8 cellular contexts compared by ENCODE assay signal in the genomic region with DNA sequence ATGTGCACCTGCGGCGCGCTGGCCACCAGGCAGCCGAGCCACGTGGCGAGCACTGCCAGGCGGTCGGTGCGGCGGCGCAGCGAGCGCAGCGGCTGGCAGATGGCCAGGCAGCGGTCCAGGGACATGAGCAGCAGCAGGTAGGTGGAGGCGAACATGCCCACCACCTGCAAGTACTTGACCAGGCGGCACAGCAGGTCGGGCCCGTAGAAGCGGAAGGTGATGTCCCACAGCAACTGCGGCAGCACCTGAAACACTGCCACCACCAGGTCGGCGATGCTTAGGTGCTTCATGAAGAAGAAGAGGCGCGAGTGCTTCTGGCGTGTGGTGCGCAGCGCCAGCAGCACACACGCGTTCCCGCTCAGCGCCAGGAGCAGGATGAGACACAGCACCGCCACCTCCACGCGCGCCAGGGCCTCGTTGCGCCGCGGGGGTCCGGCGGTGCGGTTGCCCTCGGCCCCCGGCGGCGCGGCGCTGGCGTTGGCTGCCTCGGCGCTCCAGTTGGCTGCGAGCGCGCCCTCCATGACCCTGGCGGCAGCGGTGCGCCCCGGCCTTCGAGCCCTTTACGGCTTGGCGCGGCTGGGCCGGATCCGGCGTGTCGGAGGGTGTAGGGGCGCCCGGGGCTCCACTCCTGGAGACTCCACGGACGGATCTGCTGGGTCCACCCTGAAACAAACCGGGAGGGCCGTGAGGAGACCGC. TPM values are rescaled to one million over a fixed set of nuclear protein-coding genes. Genes with fewer than 3 reads are reported as not detected.
DNase-seq lines count a peak whose midpoint lies in the region; ATAC-seq, FAIRE-seq and TF ChIP-seq lines count a peak whose summit lies in the region.

No MANE protein-coding gene starts in this region.

- no peaks in the 10 kb centered on the region for H3K36me3 ChIP-seq in endothelial cell of umbilical vein (ENCODE audit: control insufficient read depth in 2 of 2, extremely low read depth in 1 of 2, insufficient read depth in 2 of 2, low read length in 2 of 2)
- no peaks in the 10 kb centered on the region for H3K36me3 ChIP-seq in parathyroid adenoma (ENCODE audit: control insufficient read depth, insufficient read depth, low read length)

- H3K27me3 ChIP-seq in endothelial cell of umbilical vein (ENCODE audit: control insufficient read depth in 2 of 2, insufficient read depth in 2 of 2, low read length in 2 of 2) (peaks cover 24 to 28% of the 10 kb centered on the region in 2 experiments), parathyroid adenoma (ENCODE audit: control insufficient read depth, insufficient read depth, low read length) (peaks cover 5% of the 10 kb centered on the region)

- no peaks in the 10 kb centered on the region for H3K9me1 ChIP-seq in endothelial cell of umbilical vein (replicated peaks; ENCODE audit: control insufficient read depth, extremely low read depth, insufficient read depth, low read length)

- POLR2A ChIA-PET in endothelial cell of umbilical vein (lab: Charles Lee), result no interaction called here
- POLR2A ChIA-PET in T-cell (lab: Charles Lee), result no interaction called here

- H3K36me3 Mint-ChIP-seq in activated CD4-positive, alpha-beta T cell treated with anti-CD3 and anti-CD28 coated beads, Interleukin-2, amount 10 ng/mL, durations not matched to agents 24 days and 14 days (ENCODE audit: low read depth), result no peaks in the 10 kb centered on the region
- peaks cover 59% of the 10 kb centered on the region for H3K36me3 Mint-ChIP-seq in HFFc6 (ENCODE audit: low read depth)
- no peaks in the 10 kb centered on the region for H3K36me3 Mint-ChIP-seq in T-cell

- BruUV-seq in endothelial cell of umbilical vein (replicated peaks; lab: Mats Ljungman, UMichigan), result no TSS peak

- dilution Hi-C loops in endothelial cell of umbilical vein (cut with MboI; ENCODE audit: extremely low pct_ligation_motif_present, low sequenced_read_pairs), result no loop called here

- peak; percentile 63 for DNase-seq in activated CD4-positive, alpha-beta T cell treated with anti-CD3 and anti-CD28 coated beads, Interleukin-2, amount 10 ng/mL, durations not matched to agents 24 days and 14 days
- DNase-seq in activated CD4-positive, alpha-beta T cell treated with anti-CD3 and anti-CD28 coated beads for 1 hour, result no peak
- DNase-seq in HFFc6, result no peak
- peak; percentile 53 for DNase-seq in NCI-H2171 treated with DMSO at 0.1 percent for 48 hours (lab: John Stamatoyannopoulos, UW)
- peak; percentile 28 for DNase-seq in endothelial cell of umbilical vein (ENCODE audit: low read depth, low spot score)
- no peak for DNase-seq in A172 (ENCODE audit: low spot score)
- no peak for DNase-seq in T-cell

- no peak overlapping the region for H3K4me3 ChIP-seq in endothelial cell of umbilical vein (replicated peaks in 1 of 3; ENCODE audit: insufficient read depth in 1 of 3, low read depth in 1 of 3, low read length in 3 of 3)
- peak overlapping the region; percentile 36 for H3K4me3 ChIP-seq in parathyroid adenoma (ENCODE audit: low read depth, low read length)

- intact Hi-C loops in activated CD4-positive, alpha-beta T cell treated with anti-CD3 and anti-CD28 coated beads, Interleukin-2, amount 10 ng/mL, durations not matched to agents 24 days and 14 days (cut with micrococcal nuclease), result no loop called here
- intact Hi-C loops in endothelial cell of umbilical vein (cut with micrococcal nuclease), result loop anchor here (2.0 to 5.0 kb wide), 3 partner anchors 101 to 195 kb away; partner anchors contain the start of gene RAD18

- H3K79me2 ChIP-seq in endothelial cell of umbilical vein (ENCODE audit: control insufficient read depth, insufficient read depth, low read length) (no peaks in the 10 kb centered on the region), parathyroid adenoma (no peaks in the 10 kb centered on the region)

- TF ChIP-seq CTCF in HFFc6 (IDR thresholded peaks at IDR 0.05), result peak; percentile 28; the same call in 1 of the 2 replicates
- no peak for TF ChIP-seq CTCF in endothelial cell of umbilical vein (IDR thresholded peaks at IDR 0.05; ENCODE audit: extremely low read depth in 1 of 2, insufficient read depth in 1 of 2, low read depth in 1 of 2, low read length in 2 of 2)
- no peak for TF ChIP-seq CTCF in parathyroid adenoma (IDR thresholded peaks at IDR 0.05)

- H3K4me1 Mint-ChIP-seq in activated CD4-positive, alpha-beta T cell treated with anti-CD3 and anti-CD28 coated beads, Interleukin-2, amount 10 ng/mL, durations not matched to agents 24 days and 14 days, result peaks cover 10% of the 10 kb centered on the region
- H3K4me1 Mint-ChIP-seq in HFFc6 (ENCODE audit: low read depth) (peaks cover 63% of the 10 kb centered on the region), T-cell (peaks cover 12 to 16% (median 15%) of the 10 kb centered on the region in 3 donors)

- FAIRE-seq in endothelial cell of umbilical vein (lab: Jason Lieb, UNC), result no peak

- H3K27me3 Mint-ChIP-seq in activated CD4-positive, alpha-beta T cell treated with anti-CD3 and anti-CD28 coated beads, Interleukin-2, amount 10 ng/mL, durations not matched to agents 24 days and 14 days, result peaks cover 39% of the 10 kb centered on the region
- H3K27me3 Mint-ChIP-seq in HFFc6 (ENCODE audit: insufficient read depth) (peaks cover 18% of the 10 kb centered on the region), T-cell (peaks cover 39% of the 10 kb centered on the region in 2 donors)

- no peak overlapping the region for H3K27ac ChIP-seq in endothelial cell of umbilical vein (ENCODE audit: insufficient read depth, low read depth, low read length)
- no peak overlapping the region for H3K27ac ChIP-seq in parathyroid adenoma

- no peak overlapping the region for H3K9ac ChIP-seq in endothelial cell of umbilical vein (replicated peaks; ENCODE audit: extremely low read depth, insufficient read depth, low read length)
- H3K9ac ChIP-seq in parathyroid adenoma, result no peak overlapping the region

- no peak overlapping the region for H3K27ac Mint-ChIP-seq in activated CD4-positive, alpha-beta T cell treated with anti-CD3 and anti-CD28 coated beads, Interleukin-2, amount 10 ng/mL, durations not matched to agents 24 days and 14 days
- H3K27ac Mint-ChIP-seq in HFFc6, result peak overlapping the region; percentile 91
- H3K27ac Mint-ChIP-seq in T-cell, result no peak overlapping the region

- H2AFZ ChIP-seq in endothelial cell of umbilical vein (ENCODE audit: low read depth, low read length), result peak overlapping the region; percentile 22
- peak overlapping the region; percentile 38 for H2AFZ ChIP-seq in parathyroid adenoma

- no peaks in the 10 kb centered on the region for H4K20me1 ChIP-seq in endothelial cell of umbilical vein (replicated peaks; ENCODE audit: control insufficient read depth, extremely low read depth, insufficient read depth, low read length)

- peak overlapping the region; percentile 16 for H3K4me3 Mint-ChIP-seq in activated CD4-positive, alpha-beta T cell treated with anti-CD3 and anti-CD28 coated beads, Interleukin-2, amount 10 ng/mL, durations not matched to agents 24 days and 14 days
- peak overlapping the region; percentile 97 for H3K4me3 Mint-ChIP-seq in HFFc6
- H3K4me3 Mint-ChIP-seq in T-cell, result peak overlapping the region in 1 of 3 donors; percentile 19

- H3K9me3 ChIP-seq in endothelial cell of umbilical vein (replicated peaks; ENCODE audit: control insufficient read depth, insufficient read depth, low read length) (no peaks in the 10 kb centered on the region), parathyroid adenoma (ENCODE audit: control insufficient read depth, low read length) (no peaks in the 10 kb centered on the region)

- no peaks in the 10 kb centered on the region for H3K9me3 Mint-ChIP-seq in activated CD4-positive, alpha-beta T cell treated with anti-CD3 and anti-CD28 coated beads, Interleukin-2, amount 10 ng/mL, durations not matched to agents 24 days and 14 days
- H3K9me3 Mint-ChIP-seq in HFFc6 (peaks cover 26% of the 10 kb centered on the region; the same call in 1 of the 2 replicates), T-cell (no peaks in the 10 kb centered on the region)

- no peak for TF ChIP-seq POLR2A in endothelial cell of umbilical vein (IDR thresholded peaks at IDR 0.05; ENCODE audit: low read depth, low read length)

- ATAC-seq in T-cell (replicated peaks in 1 of 4), result no peak

- CTCF ChIA-PET in endothelial cell of umbilical vein (lab: Charles Lee) (no interaction called here), T-cell (lab: Charles Lee) (no interaction called here)

- H3K4me1 ChIP-seq in endothelial cell of umbilical vein (ENCODE audit: control insufficient read depth, extremely low read depth, insufficient read depth, low read length), result peaks cover 16% of the 10 kb centered on the region
- no peaks in the 10 kb centered on the region for H3K4me1 ChIP-seq in parathyroid adenoma

- no peak overlapping the region for H3K4me2 ChIP-seq in endothelial cell of umbilical vein (ENCODE audit: insufficient read depth, low read length)
- H3K4me2 ChIP-seq in parathyroid adenoma (ENCODE audit: low read length), result peak overlapping the region; percentile 69

RNA-seq across cellular contexts. Expression of gene OXTR, which starts 1.6 kb away (rescaled TPM):
- total RNA-seq in activated CD4-positive, alpha-beta T cell treated with anti-CD3 and anti-CD28 coated beads, Interleukin-2, amount 10 ng/mL, durations not matched to agents 24 days and 14 days, result 0.70 and 0.78 TPM in 2 replicates
- total RNA-seq in HFFc6 (2021; fragmentation: NEBNext Ultra II Directional; extraction: Animal tissue kit (Norgen Biotek cat#: 25700)), result 100 to 1,000 TPM; 596 to 899 (median 635) TPM
- total RNA-seq in endothelial cell of umbilical vein, result 0.40 and 0.67 TPM in 2 replicates
- polyA plus RNA-seq in endothelial cell of umbilical vein, result 0.08 and 0.12 TPM in 2 replicates
- 0.06 and 0.10 TPM in 2 replicates for polyA plus RNA-seq in endothelial cell of umbilical vein (2011; cell fraction: cytosol; rRNA removed)
- polyA plus RNA-seq in endothelial cell of umbilical vein (2011; cell fraction: nucleus; rRNA removed), result 0.71 and 0.86 TPM in 2 replicates
- 0.15 TPM in 1 of 2 replicates, not detected in the other for polyA plus RNA-seq in endothelial cell of umbilical vein (2012)
- polyA minus RNA-seq in endothelial cell of umbilical vein, result 0.11 and 0.19 TPM in 2 replicates
- 2.4 TPM for polyA minus RNA-seq in endothelial cell of umbilical vein (2011; cell fraction: cytosol; rRNA and poly(A)+ RNA removed)
- 0.43 and 0.82 TPM in 2 replicates for polyA minus RNA-seq in endothelial cell of umbilical vein (2011; cell fraction: nucleus; rRNA and poly(A)+ RNA removed)
- total RNA-seq in A172 (2014; rRNA removed; shearing (Covaris generic)), result 115 and 124 TPM in 2 replicates
- under 1 TPM; 0.10 to 0.63 (median 0.18) TPM for total RNA-seq in T-cell

RNA-seq across cellular contexts. Expression of gene CAV3, which starts 34.2 kb away (rescaled TPM):
- total RNA-seq in activated CD4-positive, alpha-beta T cell treated with anti-CD3 and anti-CD28 coated beads, Interleukin-2, amount 10 ng/mL, durations not matched to agents 24 days and 14 days, result not detected in 2 replicates
- total RNA-seq in HFFc6 (2021; fragmentation: NEBNext Ultra II Directional; extraction: Animal tissue kit (Norgen Biotek cat#: 25700)), result under 1 TPM in 1 of 6 experiments, not detected in 5; 0.25 TPM
- total RNA-seq in endothelial cell of umbilical vein, result not detected in 2 replicates
- not detected in 2 replicates for polyA plus RNA-seq in endothelial cell of umbilical vein
- polyA plus RNA-seq in endothelial cell of umbilical vein (2011; cell fraction: cytosol; rRNA removed), result not detected in 2 replicates
- polyA plus RNA-seq in endothelial cell of umbilical vein (2011; cell fraction: nucleus; rRNA removed), result not detected in 2 replicates
- polyA plus RNA-seq in endothelial cell of umbilical vein (2012), result not detected in 2 replicates
- polyA minus RNA-seq in endothelial cell of umbilical vein, result not detected in 2 replicates
- not detected for polyA minus RNA-seq in endothelial cell of umbilical vein (2011; cell fraction: cytosol; rRNA and poly(A)+ RNA removed)
- polyA minus RNA-seq in endothelial cell of umbilical vein (2011; cell fraction: nucleus; rRNA and poly(A)+ RNA removed), result not detected in 2 replicates
- 0.24 TPM in 1 of 2 replicates, not detected in the other for total RNA-seq in A172 (2014; rRNA removed; shearing (Covaris generic))
- not detected for total RNA-seq in T-cell

Comparison
In these comparisons a context has a peak if more than half of its experiments do, and no peak if none do; other contexts are left out.
1. DNase-seq: peak in activated CD4-positive, alpha-beta T cell treated with anti-CD3 and anti-CD28 coated beads, Interleukin-2, amount 10 ng/mL, durations not matched to agents 24 days and 14 days (single experiment), NCI-H2171 treated with DMSO at 0.1 percent for 48 hours (single experiment) and endothelial cell of umbilical vein (single experiment); none in activated CD4-positive, alpha-beta T cell treated with anti-CD3 and anti-CD28 coated beads for 1 hour (single experiment), HFFc6 (single experiment), A172 (single experiment) and T-cell (0 of 34).
2. RNA of gene OXTR, which starts 1.6 kb away (total RNA-seq): 596 to 899 TPM in HFFc6 and 115 to 124 TPM in A172; 0.70 to 0.78 TPM in activated CD4-positive, alpha-beta T cell treated with anti-CD3 and anti-CD28 coated beads, Interleukin-2, amount 10 ng/mL, durations not matched to agents 24 days and 14 days, 0.40 to 0.67 TPM in endothelial cell of umbilical vein and 0.10 to 0.63 TPM in T-cell; every median in the first group is over 10 times any median in the second.